In genomic region chr2:53549497-53549896, GRCh38 we compare ENCODE assay signal across 1 cellular context.
TF ChIP-seq lines count a peak whose summit lies in the region.

No MANE protein-coding gene starts in this region.

TF ChIP-seq in GM23338, 12 proteins besides CTCF, POLR2A, EP300 and RAD21 (continued from another document):
- TF ChIP-seq ZNF462 (CRISPR knock-in tag; IDR thresholded peaks at IDR 0.05) (no peak), CREB1 (CRISPR knock-in tag; IDR thresholded peaks at IDR 0.05; ENCODE audit: low read depth) (no peak), JUNB (IDR thresholded peaks at IDR 0.05; ENCODE audit: unreplicated experiment) (no peak), ETS1 (IDR thresholded peaks at IDR 0.05) (no peak), ZNF114 (CRISPR knock-in tag; IDR thresholded peaks at IDR 0.05) (no peak), EZH2 (IDR thresholded peaks at IDR 0.05; ENCODE audit: low read depth, unreplicated experiment) (no peak)
